1 cellular context compared by ENCODE assay signal in the genomic region with DNA sequence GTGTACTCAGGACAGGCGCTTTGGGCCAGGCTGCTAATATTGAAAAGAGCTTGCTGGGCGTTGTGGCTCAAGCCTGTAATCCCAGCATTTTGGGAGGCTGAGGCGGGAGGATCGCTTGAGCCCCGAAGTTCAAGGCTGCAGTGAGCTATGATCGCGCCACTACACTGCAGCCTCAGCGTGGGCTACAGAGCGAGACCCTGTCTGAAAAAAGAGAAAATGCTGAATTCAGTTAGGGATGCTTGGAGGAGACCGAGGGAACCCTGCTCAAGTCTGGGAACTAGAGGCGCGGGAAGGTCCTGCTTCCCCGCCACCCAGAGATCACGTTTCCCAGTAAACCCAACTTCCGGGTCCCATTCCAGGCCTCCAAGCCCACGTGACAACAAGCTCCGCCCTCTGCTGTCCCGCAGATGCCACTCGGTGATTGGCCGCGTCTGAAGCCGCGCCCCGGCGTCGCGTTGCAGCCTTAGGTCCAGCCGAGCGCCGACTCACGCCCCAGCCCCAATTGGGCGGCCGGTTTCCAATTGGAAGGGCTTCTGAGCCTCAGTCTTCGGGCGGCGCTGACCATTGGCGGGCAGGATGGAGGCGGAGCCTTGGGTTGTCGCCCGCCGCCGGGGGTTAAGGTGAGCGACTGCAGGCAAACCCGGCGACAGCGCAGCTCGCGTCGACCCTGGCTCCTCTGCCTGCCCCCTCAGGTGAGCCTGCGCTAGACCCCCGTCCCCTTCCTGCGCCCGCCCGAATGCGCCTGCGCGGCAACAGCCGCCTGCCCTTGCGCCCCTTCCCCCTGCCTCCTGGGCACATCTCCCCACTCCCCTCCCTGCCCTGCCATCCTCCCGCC.
TF ChIP-seq lines count a peak whose summit lies in the region.

A gene with protein sequence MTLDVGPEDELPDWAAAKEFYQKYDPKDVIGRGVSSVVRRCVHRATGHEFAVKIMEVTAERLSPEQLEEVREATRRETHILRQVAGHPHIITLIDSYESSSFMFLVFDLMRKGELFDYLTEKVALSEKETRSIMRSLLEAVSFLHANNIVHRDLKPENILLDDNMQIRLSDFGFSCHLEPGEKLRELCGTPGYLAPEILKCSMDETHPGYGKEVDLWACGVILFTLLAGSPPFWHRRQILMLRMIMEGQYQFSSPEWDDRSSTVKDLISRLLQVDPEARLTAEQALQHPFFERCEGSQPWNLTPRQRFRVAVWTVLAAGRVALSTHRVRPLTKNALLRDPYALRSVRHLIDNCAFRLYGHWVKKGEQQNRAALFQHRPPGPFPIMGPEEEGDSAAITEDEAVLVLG (plus strand): TSS at position 627 of the 835 bp plus-strand sequence. CDS start 396 bp downstream, outside the sequence.

TF ChIP-seq in WTC11, 78 proteins besides CTCF, POLR2A, EP300 and RAD21 (continued from another document):
- TF ChIP-seq FOXK1 (CRISPR knock-in tag; IDR thresholded peaks at IDR 0.05) (peak; percentile 54; the same call in 1 of the 2 replicates), ETV6 (CRISPR knock-in tag; IDR thresholded peaks at IDR 0.05) (peak; percentile 80; the same call in 1 of the 2 replicates)
